9 cellular contexts compared by ENCODE assay signal in the genomic region with DNA sequence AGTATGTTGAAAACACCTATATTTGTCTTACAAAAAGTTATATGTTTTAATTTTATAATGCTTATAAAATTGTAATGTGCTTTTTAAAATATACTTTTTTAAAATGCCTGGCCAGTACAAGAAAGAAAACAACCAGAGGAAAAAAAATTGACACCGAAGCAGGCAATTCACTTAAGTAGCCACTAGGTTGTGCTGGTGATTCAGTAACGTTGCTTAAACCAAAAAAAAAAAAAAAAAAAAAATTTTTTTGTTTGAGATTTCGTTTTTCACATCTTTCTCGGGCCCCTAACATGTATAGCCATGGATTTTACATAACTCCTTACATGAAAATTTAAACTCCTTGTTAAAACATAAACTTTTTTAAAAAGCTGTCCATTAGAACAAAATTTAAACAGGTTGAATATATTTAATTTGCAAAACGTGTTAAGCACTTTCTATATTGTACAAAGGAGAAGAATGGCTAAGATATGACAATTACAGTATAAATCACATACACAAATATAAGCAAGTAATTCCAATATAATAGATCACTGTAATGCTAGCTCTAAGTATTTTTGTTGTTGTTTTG. TPM values are rescaled to one million over a fixed set of nuclear protein-coding genes. Genes with fewer than 3 reads are reported as not detected.
DNase-seq lines count a peak whose midpoint lies in the region; FAIRE-seq and TF ChIP-seq lines count a peak whose summit lies in the region.
"Had no signal": no experiment of that assay in that cellular context is flagged by ENCODE, and none has a peak within 500 bp of the region (broad histone marks: within the 10 kb centered on the region; RNA-seq: fewer than 3 reads in every experiment).

No MANE protein-coding gene starts in this region.

- H3K27ac Mint-ChIP-seq in mesothelial cell of epicardium (no peak overlapping the region), Calu3 (ENCODE audit: unreplicated experiment) (no peak overlapping the region)
- H3K27ac Mint-ChIP-seq: stimulated activated naive CD8-positive, alpha-beta T cell treated with anti-CD3 and anti-CD28 coated beads, Interleukin-15, Interleukin-2, amounts not matched to agents 100 ng/mL and 50 ng/mL, for 24 hours had no signal

- H3K4me1 ChIP-seq in A673 (ENCODE audit: insufficient read depth, low read length, poor library complexity, severe bottlenecking) = no peaks in the 10 kb centered on the region

- H3K4me3 ChIP-seq in A673 (ENCODE audit: low read depth, low read length, poor library complexity, severe bottlenecking) (no peak overlapping the region), bronchial epithelial cell (ENCODE audit: low read depth, low read length) (no peak overlapping the region)

- H3K36me3 Mint-ChIP-seq in mesothelial cell of epicardium (no peaks in the 10 kb centered on the region), Calu3 (ENCODE audit: insufficient read depth, unreplicated experiment) (no peaks in the 10 kb centered on the region)

- POLR2A ChIA-PET in A673 (lab: Charles Lee; ENCODE audit: low non-redundant PET) = interaction anchor here (0.9 kb wide), 1 partner anchor 207 kb away, joined by 9 read pairs; no protein-coding TSS in a partner anchor

- TF ChIP-seq CTCF in A673 (conservative IDR thresholded peaks at IDR 0.05; ENCODE audit: low read depth, low read length) (peak; percentile 91), GM13976 (IDR thresholded peaks at IDR 0.05; ENCODE audit: borderline replicate concordance, control extremely low read depth, extremely low read depth, insufficient read depth, missing control alignments) (no peak), bronchial epithelial cell (IDR thresholded peaks at IDR 0.05; ENCODE audit: insufficient read depth, low read length, severe bottlenecking) (peak; percentile 68), mesothelial cell of epicardium (IDR thresholded peaks at IDR 0.05; ENCODE audit: unreplicated experiment) (peak; percentile 65), Calu3 (IDR thresholded peaks at IDR 0.05; ENCODE audit: unreplicated experiment) (no peak)

- H3K9me3 ChIP-seq in A673 (ENCODE audit: low read depth, low read length, poor library complexity, severe bottlenecking) = no peaks in the 10 kb centered on the region

- FAIRE-seq in bronchial epithelial cell (lab: Jason Lieb, UNC) = no peak

- no peaks in the 10 kb centered on the region for H3K4me1 Mint-ChIP-seq in mesothelial cell of epicardium
- no peaks in the 10 kb centered on the region for H3K4me1 Mint-ChIP-seq in Calu3 (ENCODE audit: low read depth, unreplicated experiment)

- BruUV-seq in A673 (replicated peaks; lab: Mats Ljungman, UMichigan) (no TSS peak), Calu3 (replicated peaks; lab: Mats Ljungman, UMichigan) (no TSS peak)

- peak; percentile 60 for DNase-seq in A673 (ENCODE audit: low spot score)
- peak; percentile 21 for DNase-seq in GM13976 (ENCODE audit: low spot score)
- peak; percentile 37 for DNase-seq in NCI-H446 treated with DMSO at 0.1 percent for 48 hours (lab: John Stamatoyannopoulos, UW)
- peak; percentile 53 for DNase-seq in bronchial epithelial cell (ENCODE audit: low read depth)
- no peak for DNase-seq in mesothelial cell of epicardium (ENCODE audit: low spot score in 2 of 2, unreplicated experiment in 2 of 2)
- no peak for DNase-seq in stimulated activated CD8-positive, alpha-beta memory T cell treated with anti-CD3 and anti-CD28 coated beads, Interleukin-4, amount 100 ng/mL, for 48 hours
- no peak for DNase-seq in HuH-7 (ENCODE audit: low spot score)
- no peak for DNase-seq in Calu3

- H3K9me3 Mint-ChIP-seq in mesothelial cell of epicardium (no peaks in the 10 kb centered on the region), Calu3 (ENCODE audit: low read depth, unreplicated experiment) (no peaks in the 10 kb centered on the region)
- H3K9me3 Mint-ChIP-seq: stimulated activated naive CD8-positive, alpha-beta T cell treated with anti-CD3 and anti-CD28 coated beads, Interleukin-15, Interleukin-2, amounts not matched to agents 100 ng/mL and 50 ng/mL, for 24 hours had no signal

- H3K36me3 ChIP-seq in A673 (ENCODE audit: insufficient read depth, low read length, poor library complexity, severe bottlenecking) = no peaks in the 10 kb centered on the region
- H3K36me3 ChIP-seq in bronchial epithelial cell (ENCODE audit: control insufficient read depth, insufficient read depth, low read length) = no peaks in the 10 kb centered on the region

- peaks cover 50% of the 10 kb centered on the region for H3K27me3 Mint-ChIP-seq in mesothelial cell of epicardium (ENCODE audit: low read depth)
- peaks cover 14% of the 10 kb centered on the region for H3K27me3 Mint-ChIP-seq in Calu3 (ENCODE audit: unreplicated experiment)

- intact Hi-C loops in A673 (cut with micrococcal nuclease; ENCODE audit: unreplicated experiment) = loop anchor here (1.0 to 10.0 kb wide), 3 partner anchors 171 to 422 kb away; a partner anchor contains a TSS
- intact Hi-C loops in Calu3 (cut with micrococcal nuclease; ENCODE audit: unreplicated experiment) = loop anchor here (5.0 kb wide), 1 partner anchor 172 kb away; no protein-coding TSS in a partner anchor

- H3K4me3 Mint-ChIP-seq in mesothelial cell of epicardium (no peak overlapping the region), Calu3 (ENCODE audit: low read depth, unreplicated experiment) (no peak overlapping the region)
- H3K4me3 Mint-ChIP-seq: stimulated activated naive CD8-positive, alpha-beta T cell treated with anti-CD3 and anti-CD28 coated beads, Interleukin-15, Interleukin-2, amounts not matched to agents 100 ng/mL and 50 ng/mL, for 24 hours had no signal

- CTCF ChIA-PET in A673 (lab: Charles Lee) = no interaction called here
- CTCF ChIA-PET in Calu3 (lab: Charles Lee) = interaction anchor here (0.7 kb wide), 1 partner anchor 373 kb away, joined by 3 read pairs; no protein-coding TSS in a partner anchor

- in situ Hi-C loops in GM13976 (cut with MboI; ENCODE audit: low sequenced_read_pairs, unreplicated experiment) = loop anchor here (25.0 kb wide), 1 partner anchor 172 kb away; no protein-coding TSS in a partner anchor

- H3K27ac ChIP-seq in A673 (ENCODE audit: low read depth, low read length, poor library complexity, severe bottlenecking) = no peak overlapping the region

- H3K27me3 ChIP-seq in A673 (replicated peaks; ENCODE audit: insufficient read depth, low read depth, low read length, poor library complexity) (no peaks in the 10 kb centered on the region), bronchial epithelial cell (ENCODE audit: control insufficient read depth, insufficient read depth, low read length) (no peaks in the 10 kb centered on the region)

RNA-seq across cellular contexts. Expression of a gene that starts 9.2 kb away (rescaled TPM):
- not detected in 2 replicates for total RNA-seq in A673 (2021)
- not detected in 2 replicates for total RNA-seq in bronchial epithelial cell
- not detected in 3 replicates for total RNA-seq in mesothelial cell of epicardium
- not detected in 2 replicates for total RNA-seq in Calu3 (2022)

RNA-seq across cellular contexts. Expression of a gene that starts 16.6 kb away (rescaled TPM):
- total RNA-seq in A673 (2021) = not detected in 2 replicates
- not detected in 2 replicates for total RNA-seq in bronchial epithelial cell
- not detected in 3 replicates for total RNA-seq in mesothelial cell of epicardium
- total RNA-seq in Calu3 (2022) = not detected in 2 replicates

RNA-seq across cellular contexts. Expression of a gene that starts 30.1 kb away (rescaled TPM):
- total RNA-seq in A673 (2021) (not detected in 2 replicates), bronchial epithelial cell (not detected in 2 replicates), mesothelial cell of epicardium (not detected in 3 replicates), Calu3 (2022) (not detected in 2 replicates)

RNA-seq across cellular contexts. Expression of a gene that starts 31.1 kb away (rescaled TPM):
- total RNA-seq in A673 (2021) (not detected in 2 replicates), bronchial epithelial cell (not detected in 2 replicates), mesothelial cell of epicardium (not detected in 3 replicates), Calu3 (2022) (not detected in 2 replicates)

Comparison
In these comparisons a context has a peak if more than half of its experiments do, and no peak if none do; other contexts are left out.
1. DNase-seq: peak in A673 (single experiment), GM13976 (single experiment), NCI-H446 treated with DMSO at 0.1 percent for 48 hours (single experiment) and bronchial epithelial cell (single experiment); none in mesothelial cell of epicardium (0 of 2), stimulated activated CD8-positive, alpha-beta memory T cell treated with anti-CD3 and anti-CD28 coated beads, Interleukin-4, amount 100 ng/mL, for 48 hours (single experiment), HuH-7 (single experiment) and Calu3 (single experiment).
2. CTCF ChIP-seq: peak in A673 (single experiment), bronchial epithelial cell (single experiment) and mesothelial cell of epicardium (single experiment); none in GM13976 (single experiment) and Calu3 (single experiment).